In the genomic region with DNA sequence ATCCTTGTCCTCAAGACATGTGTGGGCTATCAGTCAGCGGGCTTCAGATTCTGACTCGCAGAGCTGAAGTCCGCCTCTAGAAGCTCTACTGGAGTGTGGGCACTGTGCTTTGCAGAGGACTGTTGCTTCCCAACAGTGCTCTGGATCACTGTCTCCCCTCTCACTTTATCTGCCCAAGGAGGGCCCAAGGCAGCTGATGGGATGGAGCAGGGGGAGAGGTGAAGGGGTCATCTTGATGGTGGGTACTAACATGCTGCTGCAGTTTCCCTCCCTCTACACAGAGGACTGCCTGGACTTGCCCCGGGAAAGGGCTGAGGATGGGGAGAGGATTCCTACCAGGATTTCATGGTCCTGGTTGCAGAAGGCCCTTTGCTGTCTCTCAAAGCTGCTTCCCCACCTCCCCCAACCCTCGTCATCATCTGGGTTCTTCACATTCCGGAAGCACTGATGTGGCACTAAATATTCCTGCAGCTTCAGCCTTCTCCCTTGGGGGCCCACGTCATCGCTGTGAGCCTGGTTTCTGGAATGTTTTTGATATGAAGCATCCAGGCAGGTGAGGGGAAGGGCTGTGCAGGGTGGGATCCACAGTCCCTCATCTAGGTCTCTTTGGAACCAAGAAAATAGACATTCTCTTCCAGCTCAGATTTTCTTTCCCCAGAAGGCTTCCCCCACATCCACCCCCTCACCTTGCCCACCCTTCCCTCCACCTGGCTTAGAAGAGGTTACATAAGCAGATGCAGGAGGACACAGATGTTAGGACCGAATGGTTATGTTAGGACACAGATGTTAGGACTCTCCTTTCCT, we compare ENCODE assay signal across 9 cellular contexts. TPM values are rescaled to one million over a fixed set of nuclear protein-coding genes. Genes with fewer than 3 reads are reported as not detected.
A peak's percentile ranks its signal among the peaks of the same experiment; 100 is the strongest.
DNase-seq lines count a peak whose midpoint lies in the region; ATAC-seq and TF ChIP-seq lines count a peak whose summit lies in the region.
"Had no signal": no experiment of that assay in that cellular context is flagged by ENCODE, and none has a peak within 500 bp of the region (broad histone marks: within the 10 kb centered on the region; RNA-seq: fewer than 3 reads in every experiment).

No MANE protein-coding gene starts in this region.

- peak overlapping the region; percentile 65 for H3K4me3 Mint-ChIP-seq in neural progenitor cell

- H3K9me3 Mint-ChIP-seq in neural progenitor cell = no peaks in the 10 kb centered on the region

- peak; percentile 98 for DNase-seq in Daoy (ENCODE audit: low read depth)
- peak; percentile 91 for DNase-seq in NCI-H2171 treated with DMSO at 0.1 percent for 48 hours (lab: John Stamatoyannopoulos, UW)
- peak; percentile 93 for DNase-seq in dermis blood vessel endothelial cell
- DNase-seq in neural progenitor cell (ENCODE audit: low spot score) = peak; percentile 83
- DNase-seq: NCI-H2081 treated with DMSO at 0.1 percent for 48 hours had no signal

- H3K9me3 ChIP-seq in neural progenitor cell (ENCODE audit: low read depth) = no peaks in the 10 kb centered on the region

- H4K20me1 ChIP-seq in neural progenitor cell (ENCODE audit: low read depth) = peaks cover 16% of the 10 kb centered on the region

- ATAC-seq in HG03108 (IDR thresholded peaks at IDR 0.05; ENCODE audit: unreplicated experiment) (no peak), HG03097 (IDR thresholded peaks at IDR 0.05; ENCODE audit: low FRiP score, unreplicated experiment) (no peak), GM21529 (IDR thresholded peaks at IDR 0.05; ENCODE audit: unreplicated experiment) (no peak), GM18498 (IDR thresholded peaks at IDR 0.05; ENCODE audit: unreplicated experiment) (no peak)

- peaks cover 97% of the 10 kb centered on the region for H3F3A ChIP-seq in neural progenitor cell (ENCODE audit: low read depth)

- peak overlapping the region; percentile 100 for H3K27ac Mint-ChIP-seq in neural progenitor cell

- TF ChIP-seq CTCF in neural progenitor cell (IDR thresholded peaks at IDR 0.05) = no peak

- H3K79me2 ChIP-seq in neural progenitor cell (ENCODE audit: low read depth) = peaks cover 28% of the 10 kb centered on the region

- H2AFZ ChIP-seq in neural progenitor cell (replicated peaks) = no peak overlapping the region

- peaks cover 90% of the 10 kb centered on the region for H3K4me1 ChIP-seq in neural progenitor cell

- peaks cover 24% of the 10 kb centered on the region for H3K27me3 Mint-ChIP-seq in neural progenitor cell (ENCODE audit: insufficient read depth, low read depth)

- peaks cover 90% of the 10 kb centered on the region for H3K4me1 Mint-ChIP-seq in neural progenitor cell

- no peaks in the 10 kb centered on the region for H3K36me3 ChIP-seq in neural progenitor cell

- H3K27ac ChIP-seq in neural progenitor cell = peak overlapping the region; percentile 100

- peaks cover 5% of the 10 kb centered on the region for H3K36me3 Mint-ChIP-seq in neural progenitor cell

- peak overlapping the region; percentile 22 for H3K4me2 ChIP-seq in neural progenitor cell

- H3K27me3 ChIP-seq in neural progenitor cell = no peaks in the 10 kb centered on the region

- H3K9ac ChIP-seq in neural progenitor cell = no peak overlapping the region

- no peak overlapping the region for H3K4me3 ChIP-seq in neural progenitor cell

RNA-seq across cellular contexts. Expression of gene NUAK2, which starts 23.2 kb away (rescaled TPM):
- total RNA-seq in Daoy (2014; rRNA removed; shearing (Covaris generic)) = 11.1 and 12.4 TPM in 2 replicates
- total RNA-seq in dermis blood vessel endothelial cell (4.6 and 5.0 TPM in 2 replicates), neural progenitor cell (ENCODE audit: low replicate concordance) (29.4 and 56.2 TPM in 2 replicates)

RNA-seq across cellular contexts. Expression of gene KLHDC8A, which starts 58.3 kb away (rescaled TPM):
- total RNA-seq in Daoy (2014; rRNA removed; shearing (Covaris generic)) = 0.34 and 3.2 TPM in 2 replicates
- not detected in 2 replicates for total RNA-seq in dermis blood vessel endothelial cell
- total RNA-seq in neural progenitor cell (ENCODE audit: low replicate concordance) = 9.7 and 20.2 TPM in 2 replicates
